In genomic region chr2:191607101-191607500, GRCh38 we compare ENCODE assay signal across 13 cellular contexts.
"Had no signal": no experiment of that assay in that cellular context is flagged by ENCODE, and none has a peak within 500 bp of the region (broad histone marks: within the 10 kb centered on the region; RNA-seq: fewer than 3 reads in every experiment).

No MANE protein-coding gene starts in this region.

- DNase-seq: activated CD4-positive, alpha-beta T cell treated with anti-CD3 and anti-CD28 coated beads for 4 hours; activated CD8-positive, alpha-beta memory T cell treated with anti-CD3 and anti-CD28 coated beads, Interleukin-2, amount 50 U/mL, for 48 hours; activated CD8-positive, alpha-beta T cell treated with anti-CD3 and anti-CD28 coated beads, Interleukin-2, amount 10 ng/mL, durations not matched to agents 7 days and 5 days; activated naive CD8-positive, alpha-beta T cell treated with anti-CD3 and anti-CD28 coated beads, Interleukin-2, amount 50 U/mL, for 24 hours; effector memory CD8-positive, alpha-beta T cell; immature natural killer cell; left ventricle myocardium superior; stimulated activated CD4-positive, alpha-beta T cell treated with anti-CD3 and anti-CD28 coated beads, Interleukin-15, amount 100 ng/mL, for 24 hours; stimulated activated CD4-positive, alpha-beta T cell treated with anti-CD3 and anti-CD28 coated beads, Interleukin-4, amount 100 ng/mL, for 24 hours; stimulated activated naive CD8-positive, alpha-beta T cell treated with anti-CD3 and anti-CD28 coated beads, Interleukin-15, amount 100 ng/mL, for 72 hours; T-helper 1 cell; WERI-Rb-1 had no signal

- ATAC-seq: activated CD8-positive, alpha-beta T cell treated with anti-CD3 and anti-CD28 coated beads, Interleukin-2, amount 10 ng/mL, durations not matched to agents 7 days and 5 days; activated naive CD8-positive, alpha-beta T cell treated with anti-CD3 and anti-CD28 coated beads, Interleukin-2, amount 50 U/mL, for 24 hours; effector memory CD8-positive, alpha-beta T cell; left ventricle myocardium superior; stimulated activated naive CD8-positive, alpha-beta T cell treated with anti-CD3 and anti-CD28 coated beads, Interleukin-15, amount 100 ng/mL, for 72 hours had no signal

- H3K27ac ChIP-seq: thoracic aorta, WERI-Rb-1 had no signal

- H3K4me3 ChIP-seq: thoracic aorta had no signal
